ENCODE assay signal across 8 cellular contexts in the genomic region with DNA sequence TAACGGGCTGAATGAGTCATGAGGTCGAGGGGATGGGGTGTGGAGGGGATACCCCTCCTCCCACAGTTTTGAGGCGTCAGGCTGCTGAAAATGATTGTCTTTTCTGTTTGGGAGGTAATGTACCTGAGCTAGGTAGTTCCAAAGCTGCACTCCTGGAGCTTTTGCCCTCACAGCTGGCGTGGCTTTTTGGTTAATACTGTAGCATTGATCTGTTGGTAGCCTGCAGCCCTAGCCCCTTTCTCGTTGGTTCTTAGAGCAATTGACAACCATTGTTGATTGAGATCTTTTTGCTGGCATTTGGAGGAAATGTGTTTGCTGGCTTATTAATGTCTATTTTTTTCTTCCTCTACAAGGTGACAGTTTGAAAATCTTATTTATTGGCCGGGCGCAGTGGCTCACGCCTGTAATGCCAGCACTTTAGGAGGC. TPM values are rescaled to one million over a fixed set of nuclear protein-coding genes. Genes with fewer than 3 reads are reported as not detected.
DNase-seq lines count a peak whose midpoint lies in the region; ATAC-seq and TF ChIP-seq lines count a peak whose summit lies in the region.

No MANE protein-coding gene starts in this region.

- H3K4me1 ChIP-seq in cardiac muscle cell (ENCODE audit: low read depth) = peaks cover 10% of the 10 kb centered on the region
- no peaks in the 10 kb centered on the region for H3K4me1 ChIP-seq in breast epithelium
- H3K4me1 ChIP-seq in mesendoderm (ENCODE audit: control insufficient read depth, low read depth, low read length) = peaks cover 3% of the 10 kb centered on the region
- H3K4me1 ChIP-seq in upper lobe of right lung = peaks cover 18% of the 10 kb centered on the region

- peak overlapping the region; percentile 99 for H3K56ac ChIP-seq in mesendoderm (ENCODE audit: low read length)

- no peak overlapping the region for H2BK120ac ChIP-seq in mesendoderm (ENCODE audit: low read depth, low read length)

- H3K4me3 ChIP-seq in cardiac muscle cell (peak overlapping the region; percentile 97), breast epithelium (peak overlapping the region; percentile 99 to 100 (median 100)), mesendoderm (ENCODE audit: low read length) (peak overlapping the region; percentile 96), upper lobe of right lung (peak overlapping the region; percentile 100)

- H3K4me2 ChIP-seq in mesendoderm (ENCODE audit: low read length) = peak overlapping the region; percentile 97

- peak overlapping the region; percentile 21 for H3K18ac ChIP-seq in mesendoderm (ENCODE audit: low read length)

- no peak overlapping the region for H4K5ac ChIP-seq in mesendoderm (ENCODE audit: low read length)

- H3K79me2 ChIP-seq in mesendoderm (ENCODE audit: control insufficient read depth, insufficient read depth, low read length) = peaks cover 37% of the 10 kb centered on the region

- ATAC-seq in left cardiac atrium = no peak
- ATAC-seq in upper lobe of right lung = no peak
- ATAC-seq in GM21515 (IDR thresholded peaks at IDR 0.05; ENCODE audit: unreplicated experiment) = no peak
- ATAC-seq in HG03442 (IDR thresholded peaks at IDR 0.05; ENCODE audit: unreplicated experiment) = no peak

- no peaks in the 10 kb centered on the region for H3K27me3 ChIP-seq in cardiac muscle cell
- H3K27me3 ChIP-seq in breast epithelium = no peaks in the 10 kb centered on the region
- H3K27me3 ChIP-seq in mesendoderm (ENCODE audit: insufficient read depth, low read length, poor library complexity) = no peaks in the 10 kb centered on the region
- no peaks in the 10 kb centered on the region for H3K27me3 ChIP-seq in upper lobe of right lung

- WGBS in mesendoderm (ENCODE audit: extremely low coverage, insufficient coverage, low lambda C conversion rate) = no CpG with 5 or more reads among the region's 8 CpGs

- TF ChIP-seq POLR2A in breast epithelium (IDR thresholded peaks at IDR 0.05) = no peak

- peaks cover 15% of the 10 kb centered on the region for H3K79me1 ChIP-seq in mesendoderm (ENCODE audit: low read length)

- H2BK5ac ChIP-seq in mesendoderm (ENCODE audit: low read length) = peak overlapping the region; percentile 91

- peak overlapping the region; percentile 81 for H2AK5ac ChIP-seq in mesendoderm (ENCODE audit: low read length)

- H3K4ac ChIP-seq in mesendoderm (ENCODE audit: low read depth, low read length) = peak overlapping the region; percentile 78

- H3K27ac ChIP-seq in cardiac muscle cell = peak overlapping the region; percentile 99
- H3K27ac ChIP-seq in breast epithelium = peak overlapping the region; percentile 99 to 100
- peak overlapping the region; percentile 89 for H3K27ac ChIP-seq in mesendoderm (ENCODE audit: low read depth, low read length)
- H3K27ac ChIP-seq in upper lobe of right lung = peak overlapping the region; percentile 99

- H2BK15ac ChIP-seq in mesendoderm (replicated peaks; ENCODE audit: low read depth) = no peak overlapping the region

- H4K8ac ChIP-seq in mesendoderm (ENCODE audit: low read depth, low read length) = no peak overlapping the region

- intact Hi-C loops in left cardiac atrium (cut with DNase I) (no loop called here), breast epithelium (cut with DNase I; ENCODE audit: low total_unique reads) (no loop called here), upper lobe of right lung (cut with DNase I) (no loop called here)

- H3K9ac ChIP-seq in mesendoderm (ENCODE audit: low read length) = peak overlapping the region; percentile 99

- DNase-seq in cardiac muscle cell (ENCODE audit: low read depth in 1 of 2, low spot score in 1 of 2) (no peak), left cardiac atrium (no peak), breast epithelium (ENCODE audit: low spot score in 2 of 2) (no peak), mesendoderm (no peak), upper lobe of right lung (no peak)
- no peak for DNase-seq in stimulated activated CD4-positive, alpha-beta T cell treated with anti-CD3 and anti-CD28 coated beads, Interleukin-4, amount 100 ng/mL, for 24 hours

- no peak for TF ChIP-seq CTCF in cardiac muscle cell (IDR thresholded peaks at IDR 0.05; ENCODE audit: low read depth, low read length)
- no peak for TF ChIP-seq CTCF in breast epithelium (IDR thresholded peaks at IDR 0.05)
- TF ChIP-seq CTCF in upper lobe of right lung (IDR thresholded peaks at IDR 0.05) = no peak

- H3K36me3 ChIP-seq in cardiac muscle cell = peaks cover 37% of the 10 kb centered on the region
- no peaks in the 10 kb centered on the region for H3K36me3 ChIP-seq in breast epithelium
- peaks cover 17% of the 10 kb centered on the region for H3K36me3 ChIP-seq in mesendoderm (ENCODE audit: control insufficient read depth, insufficient read depth, low read length)
- H3K36me3 ChIP-seq in upper lobe of right lung = peaks cover 46% of the 10 kb centered on the region

- H3K23ac ChIP-seq in mesendoderm (ENCODE audit: low read length) = peak overlapping the region; percentile 37

- H3K9me3 ChIP-seq in cardiac muscle cell (ENCODE audit: low read depth) (no peaks in the 10 kb centered on the region), breast epithelium (no peaks in the 10 kb centered on the region), upper lobe of right lung (no peaks in the 10 kb centered on the region)

RNA-seq across cellular contexts. Expression of a gene that starts 1.8 kb away (rescaled TPM):
- total RNA-seq in cardiac muscle cell = 70.9 and 81.2 TPM in 2 replicates
- polyA plus RNA-seq in cardiac muscle cell = 116 and 129 TPM in 2 replicates
- 10 to 100 TPM; 52.5 to 66.2 TPM for total RNA-seq in left cardiac atrium
- total RNA-seq in breast epithelium = 10 to 100 TPM; 43.8 to 62.6 (median 58.1) TPM
- 201 TPM for polyA plus RNA-seq in mesendoderm (2013, experiment 1 of 2)
- 196 TPM for polyA plus RNA-seq in mesendoderm (2013, experiment 2 of 2)
- 118 TPM for total RNA-seq in upper lobe of right lung

RNA-seq across cellular contexts. Expression of a gene that starts 21.6 kb away (rescaled TPM):
- total RNA-seq in cardiac muscle cell (220 and 225 TPM in 2 replicates), left cardiac atrium (100 to 1,000 TPM; 167 to 183 TPM), breast epithelium (100 to 1,000 TPM in 1 of 3 donors, 10 to 100 TPM in 2; 97.9 to 103 (median 98.4) TPM), upper lobe of right lung (134 TPM)
- 305 and 359 TPM in 2 replicates for polyA plus RNA-seq in cardiac muscle cell
- polyA plus RNA-seq in mesendoderm (2013, experiment 1 of 2) = 162 TPM
- 164 TPM for polyA plus RNA-seq in mesendoderm (2013, experiment 2 of 2)

RNA-seq across cellular contexts. Expression of a gene that starts 39.1 kb away (rescaled TPM):
- total RNA-seq in cardiac muscle cell = 79.5 and 92.0 TPM in 2 replicates
- 37.7 and 41.1 TPM in 2 replicates for polyA plus RNA-seq in cardiac muscle cell
- 10 to 100 TPM; 37.4 to 39.0 TPM for total RNA-seq in left cardiac atrium
- 10 to 100 TPM; 20.0 to 28.8 (median 23.6) TPM for total RNA-seq in breast epithelium
- 12.7 TPM for polyA plus RNA-seq in mesendoderm (2013, experiment 1 of 2)
- polyA plus RNA-seq in mesendoderm (2013, experiment 2 of 2) = 12.5 TPM
- total RNA-seq in upper lobe of right lung = 51.9 TPM

RNA-seq across cellular contexts. Expression of a gene that starts 53.7 kb away (rescaled TPM):
- total RNA-seq in cardiac muscle cell (2.6 and 2.7 TPM in 2 replicates), left cardiac atrium (under 1 TPM; 0.27 to 0.37 TPM), breast epithelium (under 1 TPM; 0.15 to 0.48 (median 0.33) TPM), upper lobe of right lung (0.46 TPM)
- polyA plus RNA-seq in cardiac muscle cell = 2.6 and 5.0 TPM in 2 replicates
- 0.44 TPM for polyA plus RNA-seq in mesendoderm (2013, experiment 1 of 2)
- polyA plus RNA-seq in mesendoderm (2013, experiment 2 of 2) = 1.0 TPM
